Comparison of ENCODE assay signal across 8 cellular contexts in genomic region chr6:43644940-43645612, GRCh38. TPM values are rescaled to one million over a fixed set of nuclear protein-coding genes. Genes with fewer than 3 reads are reported as not detected.
DNase-seq lines count a peak whose midpoint lies in the region; ATAC-seq and TF ChIP-seq lines count a peak whose summit lies in the region.

TSS of gene RSPH9 (plus strand) at chr6:43645036. CDS start at chr6:43645099, 63 bp downstream.

- intact Hi-C loops in activated T-helper 1 cell treated with anti-CD3 and anti-CD28 coated beads, Interleukin-12 subunit alpha, Interleukin-12 subunit beta, Interleukin-2, Interleukin-4 antibody, amounts not matched to agents 30 ng/mL and 10 ng/mL and 1 ng/mL, durations not matched to agents 14 hours and 24 hours and 36 hours (cut with micrococcal nuclease) = loop anchor here (1.0 to 2.0 kb wide), 3 partner anchors 10 to 42 kb away; partner anchors contain the start of genes MAD2L1BP and MRPS18A

- H3K27me3 Mint-ChIP-seq in activated T-helper 1 cell treated with anti-CD3 and anti-CD28 coated beads, Interleukin-12 subunit alpha, Interleukin-12 subunit beta, Interleukin-2, Interleukin-4 antibody, amounts not matched to agents 30 ng/mL and 10 ng/mL and 1 ng/mL, durations not matched to agents 14 hours and 24 hours and 36 hours (ENCODE audit: insufficient read depth) = peaks cover 3% of the 10 kb centered on the region
- H3K27me3 Mint-ChIP-seq in type B pancreatic cell = peaks cover 3% of the 10 kb centered on the region

- TF ChIP-seq CTCF in osteoblast (IDR thresholded peaks at IDR 0.05; ENCODE audit: extremely low read depth, low read depth, low read length) (no peak), type B pancreatic cell (conservative IDR thresholded peaks at IDR 0.05) (no peak)

- no peaks in the 10 kb centered on the region for H3K9me3 Mint-ChIP-seq in activated T-helper 1 cell treated with anti-CD3 and anti-CD28 coated beads, Interleukin-12 subunit alpha, Interleukin-12 subunit beta, Interleukin-2, Interleukin-4 antibody, amounts not matched to agents 30 ng/mL and 10 ng/mL and 1 ng/mL, durations not matched to agents 14 hours and 24 hours and 36 hours
- no peaks in the 10 kb centered on the region for H3K9me3 Mint-ChIP-seq in type B pancreatic cell

- peaks cover 25% of the 10 kb centered on the region for H3K4me1 Mint-ChIP-seq in activated T-helper 1 cell treated with anti-CD3 and anti-CD28 coated beads, Interleukin-12 subunit alpha, Interleukin-12 subunit beta, Interleukin-2, Interleukin-4 antibody, amounts not matched to agents 30 ng/mL and 10 ng/mL and 1 ng/mL, durations not matched to agents 14 hours and 24 hours and 36 hours (ENCODE audit: low read depth)
- peaks cover 25% of the 10 kb centered on the region for H3K4me1 Mint-ChIP-seq in type B pancreatic cell (ENCODE audit: unreplicated experiment)

- H2AFZ ChIP-seq in osteoblast (ENCODE audit: low read length) = peak within 1 kb of the TSS; percentile 92

- peaks cover 18% of the 10 kb centered on the region for H3K36me3 Mint-ChIP-seq in activated T-helper 1 cell treated with anti-CD3 and anti-CD28 coated beads, Interleukin-12 subunit alpha, Interleukin-12 subunit beta, Interleukin-2, Interleukin-4 antibody, amounts not matched to agents 30 ng/mL and 10 ng/mL and 1 ng/mL, durations not matched to agents 14 hours and 24 hours and 36 hours (ENCODE audit: low read depth)
- peaks cover 18% of the 10 kb centered on the region for H3K36me3 Mint-ChIP-seq in type B pancreatic cell

- H3K27me3 ChIP-seq in osteoblast (ENCODE audit: insufficient read depth, low read length) = no peaks in the 10 kb centered on the region

- H3K4me1 ChIP-seq in osteoblast (ENCODE audit: insufficient read depth, low read length) = no peaks in the 10 kb centered on the region

- DNase-seq in NCI-H510A treated with DMSO at 0.1 percent for 48 hours (lab: John Stamatoyannopoulos, UW) (peak; percentile 53), fibroblast of the conjunctiva (ENCODE audit: low read depth) (peak; percentile 64), osteoblast (ENCODE audit: insufficient read length, low spot score, missing footprints) (peak; percentile 91), type B pancreatic cell (ENCODE audit: extremely low spot score, unreplicated experiment) (peak; percentile 79), putamen (ENCODE audit: low spot score) (no peak), NCI-H1417 treated with DMSO at 0.1 percent for 48 hours (lab: John Stamatoyannopoulos, UW) (no peak)
- peak; percentile 63 for DNase-seq in activated T-helper 1 cell treated with anti-CD3 and anti-CD28 coated beads, Interleukin-12 subunit alpha, Interleukin-12 subunit beta, Interleukin-2, Interleukin-4 antibody, amounts not matched to agents 30 ng/mL and 10 ng/mL and 1 ng/mL, durations not matched to agents 14 hours and 24 hours and 36 hours (ENCODE audit: low spot score)

- H4K20me1 ChIP-seq in osteoblast (ENCODE audit: insufficient read depth, low read length) = peaks cover 8% of the 10 kb centered on the region

- ATAC-seq in GM18907 (IDR thresholded peaks at IDR 0.05; ENCODE audit: unreplicated experiment) = peak; percentile 52

- H3K4me3 Mint-ChIP-seq in activated T-helper 1 cell treated with anti-CD3 and anti-CD28 coated beads, Interleukin-12 subunit alpha, Interleukin-12 subunit beta, Interleukin-2, Interleukin-4 antibody, amounts not matched to agents 30 ng/mL and 10 ng/mL and 1 ng/mL, durations not matched to agents 14 hours and 24 hours and 36 hours = peak within 1 kb of the TSS; percentile 87
- peak within 1 kb of the TSS; percentile 87 for H3K4me3 Mint-ChIP-seq in type B pancreatic cell

- H3K79me2 ChIP-seq in osteoblast (ENCODE audit: insufficient read depth, low read length) = peaks cover 8% of the 10 kb centered on the region

- H3K27ac Mint-ChIP-seq in activated T-helper 1 cell treated with anti-CD3 and anti-CD28 coated beads, Interleukin-12 subunit alpha, Interleukin-12 subunit beta, Interleukin-2, Interleukin-4 antibody, amounts not matched to agents 30 ng/mL and 10 ng/mL and 1 ng/mL, durations not matched to agents 14 hours and 24 hours and 36 hours = peak within 1 kb of the TSS; percentile 72
- H3K27ac Mint-ChIP-seq in type B pancreatic cell = no peak within 1 kb of the TSS

- peak within 1 kb of the TSS; percentile 72 for H3K4me3 ChIP-seq in osteoblast (ENCODE audit: insufficient read depth, low read length)

- no peak within 1 kb of the TSS for H3K27ac ChIP-seq in osteoblast (ENCODE audit: low read depth, low read length)

- H3K9me3 ChIP-seq in osteoblast (ENCODE audit: low read depth, low read length) = no peaks in the 10 kb centered on the region

- H3K4me2 ChIP-seq in osteoblast (ENCODE audit: insufficient read depth, low read length) = peak within 1 kb of the TSS; percentile 77

- H3K36me3 ChIP-seq in osteoblast (ENCODE audit: insufficient read depth, low read length) = peaks cover 15% of the 10 kb centered on the region

RNA-seq across cellular contexts. Expression of gene RSPH9, which starts in this region (rescaled TPM):
- not detected in 2 replicates for total RNA-seq in activated T-helper 1 cell treated with anti-CD3 and anti-CD28 coated beads, Interleukin-12 subunit alpha, Interleukin-12 subunit beta, Interleukin-2, Interleukin-4 antibody, amounts not matched to agents 30 ng/mL and 10 ng/mL and 1 ng/mL, durations not matched to agents 14 hours and 24 hours and 36 hours
- under 0.01 and 0.36 TPM in 2 replicates for total RNA-seq in osteoblast
- 0.14 and 0.53 TPM in 2 replicates for total RNA-seq in type B pancreatic cell (ENCODE audit: low replicate concordance)

Comparison
In these comparisons a context has a peak if more than half of its experiments do, and no peak if none do; other contexts are left out.
1. Peak in DNase-seq in activated T-helper 1 cell treated with anti-CD3 and anti-CD28 coated beads, Interleukin-12 subunit alpha, Interleukin-12 subunit beta, Interleukin-2, Interleukin-4 antibody, amounts not matched to agents 30 ng/mL and 10 ng/mL and 1 ng/mL, durations not matched to agents 14 hours and 24 hours and 36 hours; RNA of the gene not detected or under 1 TPM.
2. Peak in DNase-seq, H3K4me3 ChIP-seq and H3K4me2 ChIP-seq in osteoblast; RNA of the gene not detected or under 1 TPM.
3. Peak in DNase-seq in type B pancreatic cell; RNA of the gene not detected or under 1 TPM.
4. DNase-seq: peak in NCI-H510A treated with DMSO at 0.1 percent for 48 hours (single experiment) and fibroblast of the conjunctiva (single experiment); none in putamen (single experiment) and NCI-H1417 treated with DMSO at 0.1 percent for 48 hours (single experiment).